Comparison of ENCODE assay signal across 24 cellular contexts in the genomic region with DNA sequence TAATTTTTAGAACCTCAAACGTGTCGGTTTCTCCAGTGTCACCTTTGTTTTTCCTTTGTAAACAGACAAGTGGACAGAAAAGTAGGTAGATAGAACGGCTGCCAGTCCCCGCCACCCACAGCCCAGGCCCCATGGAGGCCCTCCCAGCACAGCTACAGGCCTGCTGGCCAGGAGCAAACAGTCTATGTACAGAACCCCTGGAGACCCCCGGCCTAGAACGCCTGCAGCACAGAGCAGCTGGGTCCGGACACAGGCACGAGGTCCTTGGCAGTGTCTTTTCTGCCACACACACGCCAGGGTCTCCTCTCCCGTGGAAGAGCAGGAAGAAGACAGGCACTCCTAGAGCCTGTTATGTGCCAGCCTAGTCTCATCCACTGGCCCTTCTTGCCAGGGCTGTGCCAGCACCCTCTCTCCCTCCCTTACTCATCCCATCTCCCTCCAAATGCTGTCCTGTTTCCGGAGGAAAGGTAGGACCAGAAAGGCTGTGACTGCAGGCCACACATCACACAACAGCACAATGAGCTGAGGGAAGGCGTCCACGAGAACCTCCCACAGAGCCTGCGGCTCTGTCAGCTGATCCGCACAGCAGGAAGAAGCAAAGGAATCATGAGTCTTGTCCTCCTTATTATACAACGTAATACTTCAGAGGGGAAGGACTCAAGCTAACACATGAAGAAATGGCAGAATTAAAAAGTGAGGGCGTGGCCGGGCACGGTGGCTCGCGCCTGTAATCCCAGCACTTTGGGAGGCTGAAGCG. TPM values are rescaled to one million over a fixed set of nuclear protein-coding genes. Genes with fewer than 3 reads are reported as not detected.
DNase-seq lines count a peak whose midpoint lies in the region; ATAC-seq, FAIRE-seq and TF ChIP-seq lines count a peak whose summit lies in the region.
"Had no signal": no experiment of that assay in that cellular context is flagged by ENCODE, and none has a peak within 500 bp of the region (broad histone marks: within the 10 kb centered on the region; RNA-seq: fewer than 3 reads in every experiment).

No MANE protein-coding gene starts in this region.

- H3K4me3 Mint-ChIP-seq in activated T-helper 1 cell treated with anti-CD3 and anti-CD28 coated beads, Interleukin-12 subunit alpha, Interleukin-12 subunit beta, Interleukin-2, Interleukin-4 antibody, amounts not matched to agents 30 ng/mL and 10 ng/mL and 1 ng/mL, durations not matched to agents 14 hours and 24 hours and 36 hours, result no peak overlapping the region
- H3K4me3 Mint-ChIP-seq: CD4-positive, alpha-beta T cell had no signal

- peak overlapping the region; percentile 22 for H3K27ac Mint-ChIP-seq in activated T-helper 1 cell treated with anti-CD3 and anti-CD28 coated beads, Interleukin-12 subunit alpha, Interleukin-12 subunit beta, Interleukin-2, Interleukin-4 antibody, amounts not matched to agents 30 ng/mL and 10 ng/mL and 1 ng/mL, durations not matched to agents 14 hours and 24 hours and 36 hours
- H3K27ac Mint-ChIP-seq: CD4-positive, alpha-beta T cell had no signal

- CTCF ChIA-PET in HepG2 (lab: Yijun Ruan, JAX; ENCODE audit: low intra/inter-chr PET ratio, low total read pairs) (no interaction called here), GM10248 (lab: Yijun Ruan, JAX) (interaction anchor here (1.1 kb wide), 2 partner anchors 24 to 828 kb away, joined by 3 to 4 read pairs; no protein-coding TSS in a partner anchor)

- H3K27ac ChIP-seq in HepG2 (ENCODE audit: extremely low read length, insufficient read depth, low read length) (no peak overlapping the region), right lobe of liver (no peak overlapping the region)
- H3K27ac ChIP-seq: PC-9, SJCRH30 had no signal

- TF ChIP-seq CTCF in HepG2 (CRISPR knock-in tag; IDR thresholded peaks at IDR 0.05), result no peak
- TF ChIP-seq CTCF in right lobe of liver (IDR thresholded peaks at IDR 0.05), result no peak
- no peak for TF ChIP-seq CTCF in GM10248 (IDR thresholded peaks at IDR 0.05; ENCODE audit: control extremely low read depth, extremely low read depth, low read depth, missing control alignments)

- TF ChIP-seq RAD21 in HepG2 (CRISPR knock-in tag; IDR thresholded peaks at IDR 0.05), result no peak

- H3K4me2 ChIP-seq in HepG2 (ENCODE audit: low read depth, low read length), result no peak overlapping the region
- H3K4me2 ChIP-seq: PC-9 had no signal

- no peak overlapping the region for H3K9ac ChIP-seq in HepG2 (ENCODE audit: insufficient read depth, low read depth, low read length)

- peaks cover 26% of the 10 kb centered on the region for H3K36me3 Mint-ChIP-seq in activated T-helper 1 cell treated with anti-CD3 and anti-CD28 coated beads, Interleukin-12 subunit alpha, Interleukin-12 subunit beta, Interleukin-2, Interleukin-4 antibody, amounts not matched to agents 30 ng/mL and 10 ng/mL and 1 ng/mL, durations not matched to agents 14 hours and 24 hours and 36 hours (ENCODE audit: low read depth)

- no peaks in the 10 kb centered on the region for H3K9me3 Mint-ChIP-seq in activated T-helper 1 cell treated with anti-CD3 and anti-CD28 coated beads, Interleukin-12 subunit alpha, Interleukin-12 subunit beta, Interleukin-2, Interleukin-4 antibody, amounts not matched to agents 30 ng/mL and 10 ng/mL and 1 ng/mL, durations not matched to agents 14 hours and 24 hours and 36 hours
- H3K9me3 Mint-ChIP-seq: CD4-positive, alpha-beta T cell had no signal

- H3K27me3 ChIP-seq in HepG2 (ENCODE audit: control insufficient read depth in 1 of 2, insufficient read depth in 2 of 2, low read length in 2 of 2) (no peaks in the 10 kb centered on the region), right lobe of liver (no peaks in the 10 kb centered on the region)
- H3K27me3 ChIP-seq: BE2C, MG63, SJCRH30 had no signal

- ATAC-seq in HepG2 (no peak), right lobe of liver (no peak), HG03280 (IDR thresholded peaks at IDR 0.05; ENCODE audit: unreplicated experiment) (no peak)

- H3K36me3 ChIP-seq in HepG2 (replicated peaks in 1 of 2; ENCODE audit: control insufficient read depth in 1 of 2, insufficient read depth in 2 of 2, low read length in 2 of 2), result peaks cover 33 to 78% of the 10 kb centered on the region in 2 experiments
- H3K36me3 ChIP-seq in right lobe of liver, result peaks cover 0 to 4% (median 0%) of the 10 kb centered on the region in 4 donors

- H3K4me1 ChIP-seq in HepG2 (ENCODE audit: insufficient read depth, low read length), result no peaks in the 10 kb centered on the region
- H3K4me1 ChIP-seq in right lobe of liver, result no peaks in the 10 kb centered on the region
- H3K4me1 ChIP-seq: BE2C had no signal

- POLR2A ChIA-PET in HepG2 (lab: Yijun Ruan, JAX), result interaction anchor here (1.6 to 2.8 kb wide), 2 partner anchors 8 to 23 kb away, joined by 3 to 13 read pairs; a partner anchor contains a TSS
- POLR2A ChIA-PET in GM10248 (lab: Yijun Ruan, JAX), result no interaction called here

- TF ChIP-seq POLR2A in HepG2 (IDR thresholded peaks at IDR 0.05; ENCODE audit: insufficient read depth in 1 of 2, low read depth in 2 of 2, low read length in 2 of 2) (no peak), right lobe of liver (IDR thresholded peaks at IDR 0.05) (no peak), GM12891 (IDR thresholded peaks at IDR 0.05; ENCODE audit: low read depth, low read length) (no peak)

- H4K20me1 ChIP-seq in HepG2 (ENCODE audit: insufficient read depth, low read length), result no peaks in the 10 kb centered on the region

- no TSS peak for BruUV-seq in HepG2 (replicated peaks; lab: Mats Ljungman, UMichigan)

- no peak for DNase-seq in HepG2 (ENCODE audit: low spot score)
- DNase-seq in right lobe of liver, result no peak
- no peak for DNase-seq in activated T-helper 1 cell treated with anti-CD3 and anti-CD28 coated beads, Interleukin-12 subunit alpha, Interleukin-12 subunit beta, Interleukin-2, Interleukin-4 antibody, amounts not matched to agents 30 ng/mL and 10 ng/mL and 1 ng/mL, durations not matched to agents 14 hours and 24 hours and 36 hours (ENCODE audit: low spot score)
- peak; percentile 87 for DNase-seq in epidermal melanocyte (ENCODE audit: insufficient read length, low spot score)
- DNase-seq in GM12891 (ENCODE audit: insufficient read length, low spot score), result no peak
- no peak for DNase-seq in GM10248 (ENCODE audit: extremely low spot score)
- no peak for DNase-seq in activated CD4-positive, CD25-positive, alpha-beta regulatory T cell (lab: John Stamatoyannopoulos, UW)
- DNase-seq: BE2C; CD4-positive, alpha-beta T cell; DMS53; EL; GOT3; IMR-90; Karpas-422; MG63; NCI-H1048; NCI-H1436; NCI-H1930; NCI-H345; NCI-H524 treated with DMSO at 0.1 percent for 48 hours; SJCRH30 had no signal

- H3K4me3 ChIP-seq in HepG2 (replicated peaks in 1 of 3; ENCODE audit: insufficient read depth in 1 of 3, low read depth in 2 of 3, low read length in 3 of 3), result no peak overlapping the region
- H3K4me3 ChIP-seq in right lobe of liver, result no peak overlapping the region
- H3K4me3 ChIP-seq: MG63, PC-9, SJCRH30 had no signal

- H2AFZ ChIP-seq in HepG2 (ENCODE audit: low read length), result no peak overlapping the region
- H2AFZ ChIP-seq: PC-9 had no signal

- no peaks in the 10 kb centered on the region for H3K9me3 ChIP-seq in HepG2 (ENCODE audit: low read length)
- no peaks in the 10 kb centered on the region for H3K9me3 ChIP-seq in right lobe of liver
- H3K9me3 ChIP-seq: BE2C, MG63, SJCRH30 had no signal

- peaks cover under 1% of the 10 kb centered on the region for H3K79me2 ChIP-seq in HepG2 (ENCODE audit: insufficient read depth, low read length)

- FAIRE-seq in HepG2 (lab: Jason Lieb, UNC), result no peak
- no peak for FAIRE-seq in GM12891 (lab: Jason Lieb, UNC)
- FAIRE-seq: A204.1 had no signal

- no peaks in the 10 kb centered on the region for H3K27me3 Mint-ChIP-seq in activated T-helper 1 cell treated with anti-CD3 and anti-CD28 coated beads, Interleukin-12 subunit alpha, Interleukin-12 subunit beta, Interleukin-2, Interleukin-4 antibody, amounts not matched to agents 30 ng/mL and 10 ng/mL and 1 ng/mL, durations not matched to agents 14 hours and 24 hours and 36 hours (ENCODE audit: insufficient read depth)
- H3K27me3 Mint-ChIP-seq: CD4-positive, alpha-beta T cell had no signal

- peaks cover 12% of the 10 kb centered on the region for H3K4me1 Mint-ChIP-seq in activated T-helper 1 cell treated with anti-CD3 and anti-CD28 coated beads, Interleukin-12 subunit alpha, Interleukin-12 subunit beta, Interleukin-2, Interleukin-4 antibody, amounts not matched to agents 30 ng/mL and 10 ng/mL and 1 ng/mL, durations not matched to agents 14 hours and 24 hours and 36 hours (ENCODE audit: low read depth)

- intact Hi-C loops in HepG2 (cut with micrococcal nuclease; ENCODE audit: unreplicated experiment) (no loop called here), right lobe of liver (cut with DNase I) (no loop called here)
- intact Hi-C loops in activated T-helper 1 cell treated with anti-CD3 and anti-CD28 coated beads, Interleukin-12 subunit alpha, Interleukin-12 subunit beta, Interleukin-2, Interleukin-4 antibody, amounts not matched to agents 30 ng/mL and 10 ng/mL and 1 ng/mL, durations not matched to agents 14 hours and 24 hours and 36 hours (cut with micrococcal nuclease), result no loop called here

- in situ Hi-C loops in HepG2 (cut with HindIII; ENCODE audit: extremely low pct_ligation_motif_present, low pct_unique_long_range_greater_than_20kb), result no loop called here

- no peak for TF ChIP-seq EP300 in HepG2 (IDR thresholded peaks at IDR 0.05; ENCODE audit: low read depth in 2 of 2, low read length in 2 of 2)
- no peak for TF ChIP-seq EP300 in HepG2 (CRISPR knock-in tag; IDR thresholded peaks at IDR 0.05; ENCODE audit: borderline replicate concordance)

- WGBS in HepG2 (ENCODE audit: low lambda C conversion rate), result 99% methylated on average over 21 of the region's 22 CpGs
- 88% methylated on average over 13 of the region's 22 CpGs for WGBS in right lobe of liver (ENCODE audit: insufficient coverage, low coverage, low lambda C conversion rate, missing lambda C conversion rate)

RNA-seq across cellular contexts. Expression of a gene that starts 7.7 kb away (rescaled TPM):
- total RNA-seq in HepG2 (2016; rRNA removed; fragmentation: Illumina TruSeq; extraction: Trizol) (124 and 134 TPM in 2 replicates), right lobe of liver (10 to 100 TPM in 5 of 6 experiments, 1 to 10 TPM in 1; 9.9 to 21.5 (median 10.4) TPM)
- total RNA-seq in HepG2 (2016; cell fraction: cytosol; rRNA removed; fragmentation: Illumina TruSeq; extraction: Trizol; ENCODE audit: low read depth), result 63.0 and 77.3 TPM in 2 replicates
- 125 and 130 TPM in 2 replicates for total RNA-seq in HepG2 (2016; cell fraction: insoluble cytoplasmic fraction; rRNA removed; fragmentation: Illumina TruSeq; extraction: Trizol)
- total RNA-seq in HepG2 (2016; cell fraction: membrane; rRNA removed; fragmentation: Illumina TruSeq; extraction: Trizol), result 99.9 and 116 TPM in 2 replicates
- total RNA-seq in HepG2 (2016; cell fraction: nucleus; rRNA removed; fragmentation: Illumina TruSeq; extraction: Trizol), result 56.0 and 67.3 TPM in 2 replicates
- polyA plus RNA-seq in HepG2 (2011; rRNA removed), result 39.5 and 57.5 TPM in 2 replicates
- polyA plus RNA-seq in HepG2 (2011; cell fraction: cytosol; rRNA removed), result 30.6 and 53.2 TPM in 2 replicates
- 36.9 and 39.6 TPM in 2 replicates for polyA plus RNA-seq in HepG2 (2011; cell fraction: nucleus; rRNA removed)
- 29.8 and 41.3 TPM in 2 replicates for polyA plus RNA-seq in HepG2 (2012)
- polyA plus RNA-seq in HepG2 (2016; cell fraction: cytosol; fragmentation: Illumina TruSeq; extraction: Trizol; ENCODE audit: low read depth), result 57.1 and 73.3 TPM in 2 replicates
- polyA plus RNA-seq in HepG2 (2016; cell fraction: insoluble cytoplasmic fraction; fragmentation: Illumina TruSeq; extraction: Trizol; ENCODE audit: low read depth), result 98.3 and 102 TPM in 2 replicates
- 74.9 and 82.8 TPM in 2 replicates for polyA plus RNA-seq in HepG2 (2016; cell fraction: membrane; fragmentation: Illumina TruSeq; extraction: Trizol; ENCODE audit: low read depth)
- 101 and 105 TPM in 2 replicates for polyA plus RNA-seq in HepG2 (2016; cell fraction: nucleus; fragmentation: Illumina TruSeq; extraction: Trizol; ENCODE audit: insufficient read depth, low read depth)
- polyA minus RNA-seq in HepG2 (2011; rRNA and poly(A)+ RNA removed; ENCODE audit: low replicate concordance), result 26.4 and 34.1 TPM in 2 replicates
- 11.1 and 15.5 TPM in 2 replicates for polyA minus RNA-seq in HepG2 (2011; cell fraction: cytosol; rRNA and poly(A)+ RNA removed)
- polyA minus RNA-seq in HepG2 (2011; cell fraction: nucleus; rRNA and poly(A)+ RNA removed), result 13.2 and 17.9 TPM in 2 replicates
- 102 and 106 TPM in 2 replicates for total RNA-seq in activated T-helper 1 cell treated with anti-CD3 and anti-CD28 coated beads, Interleukin-12 subunit alpha, Interleukin-12 subunit beta, Interleukin-2, Interleukin-4 antibody, amounts not matched to agents 30 ng/mL and 10 ng/mL and 1 ng/mL, durations not matched to agents 14 hours and 24 hours and 36 hours
- 40.4 TPM for polyA plus RNA-seq in GM12891 (2012; ENCODE audit: low read depth, missing spikeins)

RNA-seq across cellular contexts. Expression of a gene that starts 22.9 kb away (rescaled TPM):
- 56.7 and 61.9 TPM in 2 replicates for total RNA-seq in HepG2 (2016; rRNA removed; fragmentation: Illumina TruSeq; extraction: Trizol)
- total RNA-seq in HepG2 (2016; cell fraction: cytosol; rRNA removed; fragmentation: Illumina TruSeq; extraction: Trizol; ENCODE audit: low read depth), result 33.4 and 40.8 TPM in 2 replicates
- total RNA-seq in HepG2 (2016; cell fraction: insoluble cytoplasmic fraction; rRNA removed; fragmentation: Illumina TruSeq; extraction: Trizol), result 56.8 and 63.9 TPM in 2 replicates
- total RNA-seq in HepG2 (2016; cell fraction: membrane; rRNA removed; fragmentation: Illumina TruSeq; extraction: Trizol), result 47.0 and 50.8 TPM in 2 replicates
- total RNA-seq in HepG2 (2016; cell fraction: nucleus; rRNA removed; fragmentation: Illumina TruSeq; extraction: Trizol), result 51.6 and 62.1 TPM in 2 replicates
- 71.9 and 86.9 TPM in 2 replicates for polyA plus RNA-seq in HepG2 (2011; rRNA removed)
- polyA plus RNA-seq in HepG2 (2011; cell fraction: cytosol; rRNA removed), result 79.8 and 81.8 TPM in 2 replicates
- polyA plus RNA-seq in HepG2 (2011; cell fraction: nucleus; rRNA removed), result 137 and 149 TPM in 2 replicates
- polyA plus RNA-seq in HepG2 (2012), result 47.2 and 55.2 TPM in 2 replicates
- polyA plus RNA-seq in HepG2 (2016; cell fraction: cytosol; fragmentation: Illumina TruSeq; extraction: Trizol; ENCODE audit: low read depth), result 25.6 and 28.6 TPM in 2 replicates
- polyA plus RNA-seq in HepG2 (2016; cell fraction: insoluble cytoplasmic fraction; fragmentation: Illumina TruSeq; extraction: Trizol; ENCODE audit: low read depth), result 56.0 and 56.2 TPM in 2 replicates
- 51.0 and 51.1 TPM in 2 replicates for polyA plus RNA-seq in HepG2 (2016; cell fraction: membrane; fragmentation: Illumina TruSeq; extraction: Trizol; ENCODE audit: low read depth)
- polyA plus RNA-seq in HepG2 (2016; cell fraction: nucleus; fragmentation: Illumina TruSeq; extraction: Trizol; ENCODE audit: insufficient read depth, low read depth), result 128 and 130 TPM in 2 replicates
- polyA minus RNA-seq in HepG2 (2011; rRNA and poly(A)+ RNA removed; ENCODE audit: low replicate concordance), result 31.8 and 64.1 TPM in 2 replicates
- 18.9 and 34.5 TPM in 2 replicates for polyA minus RNA-seq in HepG2 (2011; cell fraction: cytosol; rRNA and poly(A)+ RNA removed)
- 55.4 and 70.4 TPM in 2 replicates for polyA minus RNA-seq in HepG2 (2011; cell fraction: nucleus; rRNA and poly(A)+ RNA removed)
- 10 to 100 TPM in 5 of 6 experiments, 1 to 10 TPM in 1; 8.2 to 20.3 (median 13.0) TPM for total RNA-seq in right lobe of liver
- 50.1 and 57.5 TPM in 2 replicates for total RNA-seq in activated T-helper 1 cell treated with anti-CD3 and anti-CD28 coated beads, Interleukin-12 subunit alpha, Interleukin-12 subunit beta, Interleukin-2, Interleukin-4 antibody, amounts not matched to agents 30 ng/mL and 10 ng/mL and 1 ng/mL, durations not matched to agents 14 hours and 24 hours and 36 hours
- polyA plus RNA-seq in GM12891 (2012; ENCODE audit: low read depth, missing spikeins), result 23.9 TPM

RNA-seq across cellular contexts. Expression of a gene that starts 41.5 kb away (rescaled TPM):
- total RNA-seq in HepG2 (2016; rRNA removed; fragmentation: Illumina TruSeq; extraction: Trizol), result 95.5 and 96.3 TPM in 2 replicates
- total RNA-seq in HepG2 (2016; cell fraction: cytosol; rRNA removed; fragmentation: Illumina TruSeq; extraction: Trizol; ENCODE audit: low read depth), result 36.7 and 38.3 TPM in 2 replicates
- total RNA-seq in HepG2 (2016; cell fraction: insoluble cytoplasmic fraction; rRNA removed; fragmentation: Illumina TruSeq; extraction: Trizol), result 89.4 and 100 TPM in 2 replicates
- 29.3 and 29.5 TPM in 2 replicates for total RNA-seq in HepG2 (2016; cell fraction: membrane; rRNA removed; fragmentation: Illumina TruSeq; extraction: Trizol)
- total RNA-seq in HepG2 (2016; cell fraction: nucleus; rRNA removed; fragmentation: Illumina TruSeq; extraction: Trizol), result 81.6 and 83.5 TPM in 2 replicates
- 239 and 300 TPM in 2 replicates for polyA plus RNA-seq in HepG2 (2011; rRNA removed)
- polyA plus RNA-seq in HepG2 (2011; cell fraction: cytosol; rRNA removed), result 143 and 145 TPM in 2 replicates
- 1,044 and 1,316 TPM in 2 replicates for polyA plus RNA-seq in HepG2 (2011; cell fraction: nucleus; rRNA removed)
- 190 and 212 TPM in 2 replicates for polyA plus RNA-seq in HepG2 (2012)
- polyA plus RNA-seq in HepG2 (2016; cell fraction: cytosol; fragmentation: Illumina TruSeq; extraction: Trizol; ENCODE audit: low read depth), result 14.7 and 15.7 TPM in 2 replicates
- 75.1 and 104 TPM in 2 replicates for polyA plus RNA-seq in HepG2 (2016; cell fraction: insoluble cytoplasmic fraction; fragmentation: Illumina TruSeq; extraction: Trizol; ENCODE audit: low read depth)
- polyA plus RNA-seq in HepG2 (2016; cell fraction: membrane; fragmentation: Illumina TruSeq; extraction: Trizol; ENCODE audit: low read depth), result 19.2 and 21.6 TPM in 2 replicates
- 244 TPM in 2 replicates for polyA plus RNA-seq in HepG2 (2016; cell fraction: nucleus; fragmentation: Illumina TruSeq; extraction: Trizol; ENCODE audit: insufficient read depth, low read depth)
- polyA minus RNA-seq in HepG2 (2011; rRNA and poly(A)+ RNA removed; ENCODE audit: low replicate concordance), result 85.8 and 275 TPM in 2 replicates
- 75.1 and 78.1 TPM in 2 replicates for polyA minus RNA-seq in HepG2 (2011; cell fraction: cytosol; rRNA and poly(A)+ RNA removed)
- 203 and 244 TPM in 2 replicates for polyA minus RNA-seq in HepG2 (2011; cell fraction: nucleus; rRNA and poly(A)+ RNA removed)
- 10 to 100 TPM; 20.6 to 49.8 (median 39.3) TPM for total RNA-seq in right lobe of liver
- total RNA-seq in activated T-helper 1 cell treated with anti-CD3 and anti-CD28 coated beads, Interleukin-12 subunit alpha, Interleukin-12 subunit beta, Interleukin-2, Interleukin-4 antibody, amounts not matched to agents 30 ng/mL and 10 ng/mL and 1 ng/mL, durations not matched to agents 14 hours and 24 hours and 36 hours, result 116 and 126 TPM in 2 replicates
- 44.9 TPM for polyA plus RNA-seq in GM12891 (2012; ENCODE audit: low read depth, missing spikeins)

RNA-seq across cellular contexts. Expression of a gene that starts 42.0 kb away (rescaled TPM):
- total RNA-seq in HepG2 (2016; rRNA removed; fragmentation: Illumina TruSeq; extraction: Trizol) (68.2 and 75.7 TPM in 2 replicates), right lobe of liver (10 to 100 TPM; 22.1 to 39.2 (median 25.0) TPM)
- 133 and 143 TPM in 2 replicates for total RNA-seq in HepG2 (2016; cell fraction: cytosol; rRNA removed; fragmentation: Illumina TruSeq; extraction: Trizol; ENCODE audit: low read depth)
- total RNA-seq in HepG2 (2016; cell fraction: insoluble cytoplasmic fraction; rRNA removed; fragmentation: Illumina TruSeq; extraction: Trizol), result 59.6 and 76.6 TPM in 2 replicates
- 167 and 184 TPM in 2 replicates for total RNA-seq in HepG2 (2016; cell fraction: membrane; rRNA removed; fragmentation: Illumina TruSeq; extraction: Trizol)
- total RNA-seq in HepG2 (2016; cell fraction: nucleus; rRNA removed; fragmentation: Illumina TruSeq; extraction: Trizol), result 30.7 and 35.8 TPM in 2 replicates
- 59.7 and 70.2 TPM in 2 replicates for polyA plus RNA-seq in HepG2 (2011; rRNA removed)
- polyA plus RNA-seq in HepG2 (2011; cell fraction: cytosol; rRNA removed), result 54.6 and 83.4 TPM in 2 replicates
- 44.5 and 45.2 TPM in 2 replicates for polyA plus RNA-seq in HepG2 (2011; cell fraction: nucleus; rRNA removed)
- 52.8 and 71.5 TPM in 2 replicates for polyA plus RNA-seq in HepG2 (2012)
- polyA plus RNA-seq in HepG2 (2016; cell fraction: cytosol; fragmentation: Illumina TruSeq; extraction: Trizol; ENCODE audit: low read depth), result 151 and 156 TPM in 2 replicates
- 70.7 and 84.7 TPM in 2 replicates for polyA plus RNA-seq in HepG2 (2016; cell fraction: insoluble cytoplasmic fraction; fragmentation: Illumina TruSeq; extraction: Trizol; ENCODE audit: low read depth)
- polyA plus RNA-seq in HepG2 (2016; cell fraction: membrane; fragmentation: Illumina TruSeq; extraction: Trizol; ENCODE audit: low read depth), result 183 and 195 TPM in 2 replicates
- polyA plus RNA-seq in HepG2 (2016; cell fraction: nucleus; fragmentation: Illumina TruSeq; extraction: Trizol; ENCODE audit: insufficient read depth, low read depth), result 54.6 and 58.8 TPM in 2 replicates
- polyA minus RNA-seq in HepG2 (2011; rRNA and poly(A)+ RNA removed; ENCODE audit: low replicate concordance), result 38.3 and 105 TPM in 2 replicates
- 40.5 and 45.2 TPM in 2 replicates for polyA minus RNA-seq in HepG2 (2011; cell fraction: cytosol; rRNA and poly(A)+ RNA removed)
- polyA minus RNA-seq in HepG2 (2011; cell fraction: nucleus; rRNA and poly(A)+ RNA removed), result 18.9 and 20.6 TPM in 2 replicates
- 53.1 and 58.5 TPM in 2 replicates for total RNA-seq in activated T-helper 1 cell treated with anti-CD3 and anti-CD28 coated beads, Interleukin-12 subunit alpha, Interleukin-12 subunit beta, Interleukin-2, Interleukin-4 antibody, amounts not matched to agents 30 ng/mL and 10 ng/mL and 1 ng/mL, durations not matched to agents 14 hours and 24 hours and 36 hours
- polyA plus RNA-seq in GM12891 (2012; ENCODE audit: low read depth, missing spikeins), result 38.5 TPM

RNA-seq across cellular contexts. Expression of a gene that starts 55.5 kb away (rescaled TPM):
- total RNA-seq in HepG2 (2016; rRNA removed; fragmentation: Illumina TruSeq; extraction: Trizol) (10.2 and 20.3 TPM in 2 replicates), right lobe of liver (10 to 100 TPM; 18.9 to 38.6 (median 25.9) TPM)
- 5.4 and 6.4 TPM in 2 replicates for total RNA-seq in HepG2 (2016; cell fraction: cytosol; rRNA removed; fragmentation: Illumina TruSeq; extraction: Trizol; ENCODE audit: low read depth)
- total RNA-seq in HepG2 (2016; cell fraction: insoluble cytoplasmic fraction; rRNA removed; fragmentation: Illumina TruSeq; extraction: Trizol), result 9.1 and 22.3 TPM in 2 replicates
- 6.5 and 7.3 TPM in 2 replicates for total RNA-seq in HepG2 (2016; cell fraction: membrane; rRNA removed; fragmentation: Illumina TruSeq; extraction: Trizol)
- 18.0 and 21.4 TPM in 2 replicates for total RNA-seq in HepG2 (2016; cell fraction: nucleus; rRNA removed; fragmentation: Illumina TruSeq; extraction: Trizol)
- polyA plus RNA-seq in HepG2 (2011; rRNA removed), result 19.2 and 20.5 TPM in 2 replicates
- polyA plus RNA-seq in HepG2 (2011; cell fraction: cytosol; rRNA removed), result 6.4 and 12.2 TPM in 2 replicates
- polyA plus RNA-seq in HepG2 (2011; cell fraction: nucleus; rRNA removed), result 166 and 260 TPM in 2 replicates
- polyA plus RNA-seq in HepG2 (2012), result 16.1 and 26.4 TPM in 2 replicates
- polyA plus RNA-seq in HepG2 (2016; cell fraction: cytosol; fragmentation: Illumina TruSeq; extraction: Trizol; ENCODE audit: low read depth), result 1.4 and 1.5 TPM in 2 replicates
- 7.6 and 10.2 TPM in 2 replicates for polyA plus RNA-seq in HepG2 (2016; cell fraction: insoluble cytoplasmic fraction; fragmentation: Illumina TruSeq; extraction: Trizol; ENCODE audit: low read depth)
- 3.0 and 3.4 TPM in 2 replicates for polyA plus RNA-seq in HepG2 (2016; cell fraction: membrane; fragmentation: Illumina TruSeq; extraction: Trizol; ENCODE audit: low read depth)
- 52.5 and 55.5 TPM in 2 replicates for polyA plus RNA-seq in HepG2 (2016; cell fraction: nucleus; fragmentation: Illumina TruSeq; extraction: Trizol; ENCODE audit: insufficient read depth, low read depth)
- polyA minus RNA-seq in HepG2 (2011; rRNA and poly(A)+ RNA removed; ENCODE audit: low replicate concordance), result 12.2 and 16.0 TPM in 2 replicates
- polyA minus RNA-seq in HepG2 (2011; cell fraction: cytosol; rRNA and poly(A)+ RNA removed), result 6.7 and 8.6 TPM in 2 replicates
- 21.5 and 26.5 TPM in 2 replicates for polyA minus RNA-seq in HepG2 (2011; cell fraction: nucleus; rRNA and poly(A)+ RNA removed)
- total RNA-seq in activated T-helper 1 cell treated with anti-CD3 and anti-CD28 coated beads, Interleukin-12 subunit alpha, Interleukin-12 subunit beta, Interleukin-2, Interleukin-4 antibody, amounts not matched to agents 30 ng/mL and 10 ng/mL and 1 ng/mL, durations not matched to agents 14 hours and 24 hours and 36 hours, result 27.1 and 28.7 TPM in 2 replicates
- polyA plus RNA-seq in GM12891 (2012; ENCODE audit: low read depth, missing spikeins), result 22.9 TPM
